In genomic region chr20:41617931-41618806, GRCh38 we compare ENCODE assay signal across 7 cellular contexts.
DNase-seq lines count a peak whose midpoint lies in the region; ATAC-seq and TF ChIP-seq lines count a peak whose summit lies in the region.

TSS of gene CHD6 (minus strand) at chr20:41618377. CDS start at chr20:41551337, 67,040 bp downstream.

- in situ Hi-C loops in astrocyte of the cerebellum (cut with HindIII; ENCODE audit: low sequenced_read_pairs), result no loop called here

- peak within 1 kb of the TSS; percentile 86 for H3K4me3 ChIP-seq in astrocyte of the cerebellum (ENCODE audit: low read depth, low read length)

- peak; percentile 63 for TF ChIP-seq POLR2A in GM18505 (IDR thresholded peaks at IDR 0.05; ENCODE audit: borderline replicate concordance, extremely low read depth, insufficient read depth, insufficient read length)

- DNase-seq in NCI-H2029 (lab: John Stamatoyannopoulos, UW), result peak; percentile 99
- DNase-seq in T-helper 22 cell (ENCODE audit: low read depth), result peak; percentile 98
- DNase-seq in astrocyte of the cerebellum (ENCODE audit: low read depth), result peak; percentile 99
- DNase-seq in hippocampal formation (lab: John Stamatoyannopoulos, UW), result peak; percentile 98 to 99
- DNase-seq in retina, result peak; percentile 97

- TF ChIP-seq CTCF in astrocyte of the cerebellum (IDR thresholded peaks at IDR 0.05; ENCODE audit: low read depth, low read length, missing control alignments), result no peak

- peak; percentile 97 for ATAC-seq in GM18505 (IDR thresholded peaks at IDR 0.05; ENCODE audit: unreplicated experiment)
- ATAC-seq in HG02973 (IDR thresholded peaks at IDR 0.05; ENCODE audit: unreplicated experiment), result peak; percentile 99

Comparison
In these comparisons a context has a peak if more than half of its experiments do, and no peak if none do; other contexts are left out.
1. Peak in every context shown above with its lines: DNase-seq, ATAC-seq and H3K4me3 ChIP-seq.